ENCODE assay signal across 23 cellular contexts in genomic region chr3:195870442-195870841, GRCh38. TPM values are rescaled to one million over a fixed set of nuclear protein-coding genes. Genes with fewer than 3 reads are reported as not detected.
DNase-seq lines count a peak whose midpoint lies in the region; ATAC-seq and TF ChIP-seq lines count a peak whose summit lies in the region.
"Had no signal": no experiment of that assay in that cellular context is flagged by ENCODE, and none has a peak within 500 bp of the region (broad histone marks: within the 10 kb centered on the region; RNA-seq: fewer than 3 reads in every experiment).

No MANE protein-coding gene starts in this region.

- H3K4me3 ChIP-seq in MG63 (no peak overlapping the region), psoas muscle (no peak overlapping the region), testis (no peak overlapping the region)
- H3K4me3 ChIP-seq: GM12878, SJSA1 had no signal

- DNase-seq in Daoy (ENCODE audit: low read depth) (peak; percentile 87), MG63 (peak; percentile 30), epithelial cell of prostate (ENCODE audit: low read depth, low spot score) (peak; percentile 34), psoas muscle (peak in 1 of 2 donors; percentile 54), anterior cingulate cortex (lab: John Stamatoyannopoulos, UW) (no peak), testis (no peak)
- no peak for DNase-seq in NK-92 treated with Interleukin-12 subunit alpha and Interleukin-12 subunit beta, amount 100 ng/mL, for 24 hours (lab: John Stamatoyannopoulos, UW)
- DNase-seq: activated CD4-positive, alpha-beta T cell treated with anti-CD3 and anti-CD28 coated beads for 36 hours; activated effector memory CD4-positive, alpha-beta T cell treated with anti-CD3 and anti-CD28 coated beads, Interleukin-2, amount 50 U/mL, for 16 hours; amygdala; cerebellar nuclear complex; effector memory CD4-positive, alpha-beta T cell; MM.1S; NCI-H187 treated with DMSO at 0.1 percent for 48 hours; NCI-H446 treated with DMSO at 0.1 percent for 48 hours; stimulated activated CD4-positive, alpha-beta T cell treated with anti-CD3 and anti-CD28 coated beads, Interleukin-2, amount 100 ng/mL, for 48 hours; substantia nigra; T-helper 9 cell had no signal

- TF ChIP-seq CTCF in psoas muscle (IDR thresholded peaks at IDR 0.05) (no peak), testis (IDR thresholded peaks at IDR 0.05) (no peak)

- H3K36me3 ChIP-seq in MG63: no peaks in the 10 kb centered on the region; the same call in 1 of the 2 replicates
- H3K36me3 ChIP-seq in psoas muscle (ENCODE audit: insufficient read depth in 1 of 2, low read depth in 1 of 2): peaks cover 9 to 70% of the 10 kb centered on the region in 2 donors
- H3K36me3 ChIP-seq in testis (ENCODE audit: low read depth, missing control alignments): no peaks in the 10 kb centered on the region
- H3K36me3 ChIP-seq: SJSA1 had no signal

- no peak for TF ChIP-seq POLR2A in testis (IDR thresholded peaks at IDR 0.05)

- ATAC-seq in psoas muscle: peak; percentile 17 to 54 (median 32)
- ATAC-seq in GM21423 (IDR thresholded peaks at IDR 0.05; ENCODE audit: unreplicated experiment): no peak
- ATAC-seq: activated CD4-positive, alpha-beta T cell treated with anti-CD3 and anti-CD28 coated beads for 36 hours; GM12878; left lobe of liver had no signal

- intact Hi-C loops in psoas muscle (cut with DNase I) (no loop called here), testis (cut with DNase I; ENCODE audit: low total_unique reads) (no loop called here)

- H3K4me1 ChIP-seq in psoas muscle: no peaks in the 10 kb centered on the region
- peaks cover 8% of the 10 kb centered on the region for H3K4me1 ChIP-seq in testis
- H3K4me1 ChIP-seq: SJSA1 had no signal

- H3K9me3 ChIP-seq in MG63: no peaks in the 10 kb centered on the region
- no peaks in the 10 kb centered on the region for H3K9me3 ChIP-seq in psoas muscle
- no peaks in the 10 kb centered on the region for H3K9me3 ChIP-seq in testis
- H3K9me3 ChIP-seq: SJSA1 had no signal

- H3K27ac ChIP-seq in epithelial cell of prostate: peak overlapping the region; percentile 28
- no peak overlapping the region for H3K27ac ChIP-seq in psoas muscle
- no peak overlapping the region for H3K27ac ChIP-seq in testis
- H3K27ac ChIP-seq: SJSA1 had no signal

- H3K27me3 ChIP-seq in MG63 (no peaks in the 10 kb centered on the region), psoas muscle (ENCODE audit: insufficient read depth in 3 of 3, low read length in 2 of 3) (no peaks in the 10 kb centered on the region), testis (no peaks in the 10 kb centered on the region)
- H3K27me3 ChIP-seq: SJSA1 had no signal

- 72 to 74% (median 74%) methylated on average over 7 of the region's 7 CpGs for WGBS in psoas muscle, 3 donors
- WGBS in testis, 2 donors: 83% methylated on average over 7 of the region's 7 CpGs; no CpG with 5 or more reads in 1 of the 2 donors

RNA-seq across cellular contexts. Expression of gene TNK2, which starts 37.9 kb away (rescaled TPM):
- total RNA-seq in Daoy (2014; rRNA removed; shearing (Covaris generic)): 6.5 and 8.8 TPM in 2 replicates
- total RNA-seq in MG63 (2014; rRNA removed; shearing (Covaris generic); ENCODE audit: low replicate concordance): 6.3 and 22.2 TPM in 2 replicates
- total RNA-seq in psoas muscle (100 to 1,000 TPM in 1 of 4 donors, 10 to 100 TPM in 3; 41.7 to 322 (median 77.6) TPM), testis (10 to 100 TPM; 71.4 to 71.6 TPM)
- polyA plus RNA-seq in psoas muscle (10 to 100 TPM; 37.1 to 67.1 (median 52.2) TPM), testis (ENCODE audit: insufficient read depth, low read depth, low replicate concordance) (43.9 TPM)

RNA-seq across cellular contexts. Expression of gene MUC4, which starts 58.7 kb away (rescaled TPM):
- total RNA-seq in Daoy (2014; rRNA removed; shearing (Covaris generic)): not detected in 2 replicates
- total RNA-seq in MG63 (2014; rRNA removed; shearing (Covaris generic); ENCODE audit: low replicate concordance): not detected in 2 replicates
- total RNA-seq in psoas muscle (under 1 TPM in 2 of 4 donors, not detected in 2; 0.02 to 0.08 TPM), testis (1 to 10 TPM; 4.0 to 4.7 TPM)
- polyA plus RNA-seq in psoas muscle (under 1 TPM in 1 of 3 donors, not detected in 2; 0.01 TPM), testis (ENCODE audit: insufficient read depth, low read depth, low replicate concordance) (1.8 TPM)
- total RNA-seq: fibroblast of villous mesenchyme, SJSA1 had no signal

Comparison
In these comparisons a context has a peak if more than half of its experiments do, and no peak if none do; other contexts are left out.
1. DNase-seq: peak in Daoy (single experiment), MG63 (single experiment) and epithelial cell of prostate (single experiment); none in anterior cingulate cortex (0 of 58), testis (single experiment) and NK-92 treated with Interleukin-12 subunit alpha and Interleukin-12 subunit beta, amount 100 ng/mL, for 24 hours (single experiment).